In the genomic region with DNA sequence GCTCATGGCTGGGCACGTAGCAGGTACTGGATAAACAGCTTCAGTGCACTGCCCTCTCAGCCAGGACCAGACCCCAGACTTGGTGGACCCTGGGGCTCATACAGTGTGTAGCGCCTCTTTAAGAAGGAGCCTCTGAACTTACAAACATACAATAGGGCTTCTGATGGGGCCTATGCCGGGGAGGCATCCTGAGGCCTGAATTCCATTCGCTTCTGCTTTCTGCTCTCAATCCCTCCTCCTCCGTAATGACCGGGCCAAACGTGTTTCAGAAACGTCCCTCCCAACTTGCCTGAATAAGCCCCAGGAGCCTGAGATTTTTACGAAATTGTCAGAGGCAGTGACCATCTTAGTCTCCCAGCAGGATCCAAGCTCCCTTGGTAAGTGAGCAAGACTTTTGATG, we compare ENCODE assay signal across 18 cellular contexts.
A peak's percentile ranks its signal among the peaks of the same experiment; 100 is the strongest.
DNase-seq lines count a peak whose midpoint lies in the region; ATAC-seq and TF ChIP-seq lines count a peak whose summit lies in the region.
"Had no signal": no experiment of that assay in that cellular context is flagged by ENCODE, and none has a peak within 500 bp of the region (broad histone marks: within the 10 kb centered on the region; RNA-seq: fewer than 3 reads in every experiment).

No MANE protein-coding gene starts in this region.

- peak overlapping the region; percentile 38 for H3K4me2 ChIP-seq in BLaER1

- H3K27me3 Mint-ChIP-seq in WTC11 (ENCODE audit: low read depth): no peaks in the 10 kb centered on the region; the same call in 1 of the 2 replicates
- no peaks in the 10 kb centered on the region for H3K27me3 Mint-ChIP-seq in naive B cell
- peaks cover 4% of the 10 kb centered on the region for H3K27me3 Mint-ChIP-seq in endothelial cell (ENCODE audit: unreplicated experiment)

- H3K4me1 Mint-ChIP-seq in WTC11 (peaks cover 47% of the 10 kb centered on the region), naive B cell (peaks cover 44 to 63% (median 55%) of the 10 kb centered on the region in 3 donors), endothelial cell (ENCODE audit: unreplicated experiment) (peaks cover 20% of the 10 kb centered on the region)
- H3K4me1 Mint-ChIP-seq: CD8-positive, alpha-beta memory T cell had no signal

- POLR2A ChIA-PET in WTC11 (lab: Charles Lee) (interaction anchor here (0.8 kb wide), 1 partner anchor 9 kb away, joined by 4 read pairs; no protein-coding TSS in a partner anchor), GM10248 (lab: Yijun Ruan, JAX) (interaction anchor here (0.6 to 0.9 kb wide), 2 partner anchors 64 to 77 kb away, joined by 3 to 6 read pairs; no protein-coding TSS in a partner anchor)

- WGBS in HUES64: 36% methylated on average over 9 of the region's 9 CpGs

- H3K36me3 ChIP-seq in BLaER1 (no peaks in the 10 kb centered on the region), HUES64 (ENCODE audit: insufficient read depth, low read length) (no peaks in the 10 kb centered on the region)
- H3K36me3 ChIP-seq: ascending aorta, upper lobe of left lung had no signal

- H3K36me3 Mint-ChIP-seq in WTC11 (0 out of 2 replicates have a peak, but pooled peaks cover 5% of the 10 kb centered on the region), naive B cell (no peaks in the 10 kb centered on the region), endothelial cell (ENCODE audit: low read depth, unreplicated experiment) (no peaks in the 10 kb centered on the region)
- H3K36me3 Mint-ChIP-seq: CD8-positive, alpha-beta memory T cell had no signal

- H3K4me3 ChIP-seq in BLaER1 (no peak overlapping the region), HUES64 (ENCODE audit: low read length) (peak overlapping the region; percentile 25; the same call in 1 of the 2 replicates)
- H3K4me3 ChIP-seq: ascending aorta, upper lobe of left lung had no signal

- H3K4me3 Mint-ChIP-seq in WTC11: peak overlapping the region; percentile 28
- peak overlapping the region in 1 of 8 donors; percentile 12 for H3K4me3 Mint-ChIP-seq in naive B cell
- H3K4me3 Mint-ChIP-seq in endothelial cell (ENCODE audit: unreplicated experiment): no peak overlapping the region
- H3K4me3 Mint-ChIP-seq: CD8-positive, alpha-beta memory T cell had no signal

- peak; percentile 56 for ATAC-seq in WTC11
- ATAC-seq in naive B cell (ENCODE audit: low read depth in 2 of 2): no peak
- no peak for ATAC-seq in HG03378 (IDR thresholded peaks at IDR 0.05; ENCODE audit: unreplicated experiment)
- ATAC-seq: foreskin keratinocyte, left ventricle myocardium superior had no signal

- no peaks in the 10 kb centered on the region for H4K20me1 ChIP-seq in BLaER1

- H3K9me3 ChIP-seq in BLaER1: no peaks in the 10 kb centered on the region
- H3K9me3 ChIP-seq in HUES64 (ENCODE audit: insufficient read depth, low read depth, low read length): no peaks in the 10 kb centered on the region
- H3K9me3 ChIP-seq: ascending aorta, upper lobe of left lung had no signal

- peaks cover 5% of the 10 kb centered on the region for H3K9me3 Mint-ChIP-seq in WTC11
- H3K9me3 Mint-ChIP-seq in naive B cell: peaks cover 0 to 3% (median 0%) of the 10 kb centered on the region in 7 donors
- H3K9me3 Mint-ChIP-seq in endothelial cell (ENCODE audit: unreplicated experiment): no peaks in the 10 kb centered on the region
- H3K9me3 Mint-ChIP-seq: CD8-positive, alpha-beta memory T cell had no signal

- H3K9ac ChIP-seq in BLaER1 (no peak overlapping the region), HUES64 (ENCODE audit: low read depth, low read length) (no peak overlapping the region)

- H3K4me1 ChIP-seq in BLaER1: peaks cover 45% of the 10 kb centered on the region
- peaks cover 30% of the 10 kb centered on the region for H3K4me1 ChIP-seq in HUES64 (ENCODE audit: insufficient read depth, low read length)
- H3K4me1 ChIP-seq: ascending aorta, foreskin keratinocyte had no signal

- H3K27ac ChIP-seq in BLaER1: peak overlapping the region; percentile 49
- peak overlapping the region; percentile 5; the same call in 1 of the 2 replicates for H3K27ac ChIP-seq in HUES64 (ENCODE audit: low read depth, low read length)
- H3K27ac ChIP-seq: ascending aorta, foreskin keratinocyte, upper lobe of left lung had no signal

- H3K27me3 ChIP-seq in BLaER1 (no peaks in the 10 kb centered on the region), HUES64 (ENCODE audit: insufficient read depth, low read length) (no peaks in the 10 kb centered on the region)
- H3K27me3 ChIP-seq: ascending aorta, foreskin keratinocyte, upper lobe of left lung had no signal

- CTCF ChIA-PET in WTC11 (lab: Charles Lee) (interaction anchor here (0.6 to 1.7 kb wide), 3 partner anchors 98 to 168 kb away, joined by 3 to 8 read pairs (median 5); no protein-coding TSS in a partner anchor), GM10248 (lab: Yijun Ruan, JAX) (interaction anchor here (0.8 to 3.2 kb wide), 4 partner anchors 9 to 181 kb away, joined by 3 to 12 read pairs (median 4); no protein-coding TSS in a partner anchor)

- DNase-seq in WTC11 (ENCODE audit: low spot score) (no peak), naive B cell (no peak), GM10248 (ENCODE audit: extremely low spot score) (no peak), COLO668 (lab: John Stamatoyannopoulos, UW; ENCODE audit: unreplicated experiment) (no peak), endothelial cell (ENCODE audit: low spot score) (no peak)
- DNase-seq: activated CD4-positive, alpha-beta T cell treated with anti-CD3 and anti-CD28 coated beads for 4 hours; CD8-positive, alpha-beta memory T cell; foreskin keratinocyte; left ventricle myocardium superior; NCI-H187 treated with DMSO at 0.1 percent for 48 hours; SIG-M5; T1000; upper lobe of left lung had no signal

- peak overlapping the region; percentile 81 for H3K27ac Mint-ChIP-seq in WTC11
- H3K27ac Mint-ChIP-seq in naive B cell: peak overlapping the region; percentile 59 to 94 (median 80)
- H3K27ac Mint-ChIP-seq in endothelial cell (ENCODE audit: unreplicated experiment): no peak overlapping the region
- H3K27ac Mint-ChIP-seq: CD8-positive, alpha-beta memory T cell; progenitor cell of endocrine pancreas had no signal

- TF ChIP-seq CTCF in WTC11 (IDR thresholded peaks at IDR 0.05) (no peak), GM10248 (IDR thresholded peaks at IDR 0.05; ENCODE audit: control extremely low read depth, extremely low read depth, low read depth, missing control alignments) (no peak), endothelial cell (IDR thresholded peaks at IDR 0.05; ENCODE audit: unreplicated experiment) (no peak)

TF ChIP-seq in WTC11, 78 proteins besides CTCF, POLR2A, EP300 and RAD21 (continues in another document):
- TF ChIP-seq ZNF416 (CRISPR knock-in tag; IDR thresholded peaks at IDR 0.05) (no peak), SP1 (CRISPR knock-in tag; conservative IDR thresholded peaks at IDR 0.05) (no peak), NR1H2 (CRISPR knock-in tag; IDR thresholded peaks at IDR 0.05) (no peak), GTF2I (CRISPR knock-in tag; conservative IDR thresholded peaks at IDR 0.05) (no peak), ZNF232 (CRISPR knock-in tag; IDR thresholded peaks at IDR 0.05) (no peak), ATF1 (CRISPR knock-in tag; IDR thresholded peaks at IDR 0.05) (no peak), TEAD4 (CRISPR knock-in tag; IDR thresholded peaks at IDR 0.05) (no peak), GRHL2 (CRISPR knock-in tag; IDR thresholded peaks at IDR 0.05; ENCODE audit: insufficient replicate concordance, severe bottlenecking) (no peak), PRRX2 (CRISPR knock-in tag; IDR thresholded peaks at IDR 0.05) (no peak), RELA (CRISPR knock-in tag; IDR thresholded peaks at IDR 0.05; ENCODE audit: borderline replicate concordance) (no peak), NR3C1 (CRISPR knock-in tag; conservative IDR thresholded peaks at IDR 0.05; ENCODE audit: low read depth) (no peak), ZNF671 (CRISPR knock-in tag; IDR thresholded peaks at IDR 0.05) (no peak)
- TF ChIP-seq, protein P1, sequence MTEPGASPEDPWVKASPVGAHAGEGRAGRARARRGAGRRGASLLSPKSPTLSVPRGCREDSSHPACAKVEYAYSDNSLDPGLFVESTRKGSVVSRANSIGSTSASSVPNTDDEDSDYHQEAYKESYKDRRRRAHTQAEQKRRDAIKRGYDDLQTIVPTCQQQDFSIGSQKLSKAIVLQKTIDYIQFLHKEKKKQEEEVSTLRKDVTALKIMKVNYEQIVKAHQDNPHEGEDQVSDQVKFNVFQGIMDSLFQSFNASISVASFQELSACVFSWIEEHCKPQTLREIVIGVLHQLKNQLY (CRISPR knock-in tag; IDR thresholded peaks at IDR 0.05): no peak
- TF ChIP-seq, protein P2, sequence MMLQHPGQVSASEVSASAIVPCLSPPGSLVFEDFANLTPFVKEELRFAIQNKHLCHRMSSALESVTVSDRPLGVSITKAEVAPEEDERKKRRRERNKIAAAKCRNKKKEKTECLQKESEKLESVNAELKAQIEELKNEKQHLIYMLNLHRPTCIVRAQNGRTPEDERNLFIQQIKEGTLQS (CRISPR knock-in tag; conservative IDR thresholded peaks at IDR 0.05): no peak
- TF ChIP-seq, protein P3, sequence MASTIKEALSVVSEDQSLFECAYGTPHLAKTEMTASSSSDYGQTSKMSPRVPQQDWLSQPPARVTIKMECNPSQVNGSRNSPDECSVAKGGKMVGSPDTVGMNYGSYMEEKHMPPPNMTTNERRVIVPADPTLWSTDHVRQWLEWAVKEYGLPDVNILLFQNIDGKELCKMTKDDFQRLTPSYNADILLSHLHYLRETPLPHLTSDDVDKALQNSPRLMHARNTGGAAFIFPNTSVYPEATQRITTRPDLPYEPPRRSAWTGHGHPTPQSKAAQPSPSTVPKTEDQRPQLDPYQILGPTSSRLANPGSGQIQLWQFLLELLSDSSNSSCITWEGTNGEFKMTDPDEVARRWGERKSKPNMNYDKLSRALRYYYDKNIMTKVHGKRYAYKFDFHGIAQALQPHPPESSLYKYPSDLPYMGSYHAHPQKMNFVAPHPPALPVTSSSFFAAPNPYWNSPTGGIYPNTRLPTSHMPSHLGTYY (CRISPR knock-in tag; IDR thresholded peaks at IDR 0.05): no peak
